ENCODE assay signal across 10 cellular contexts in the genomic region with DNA sequence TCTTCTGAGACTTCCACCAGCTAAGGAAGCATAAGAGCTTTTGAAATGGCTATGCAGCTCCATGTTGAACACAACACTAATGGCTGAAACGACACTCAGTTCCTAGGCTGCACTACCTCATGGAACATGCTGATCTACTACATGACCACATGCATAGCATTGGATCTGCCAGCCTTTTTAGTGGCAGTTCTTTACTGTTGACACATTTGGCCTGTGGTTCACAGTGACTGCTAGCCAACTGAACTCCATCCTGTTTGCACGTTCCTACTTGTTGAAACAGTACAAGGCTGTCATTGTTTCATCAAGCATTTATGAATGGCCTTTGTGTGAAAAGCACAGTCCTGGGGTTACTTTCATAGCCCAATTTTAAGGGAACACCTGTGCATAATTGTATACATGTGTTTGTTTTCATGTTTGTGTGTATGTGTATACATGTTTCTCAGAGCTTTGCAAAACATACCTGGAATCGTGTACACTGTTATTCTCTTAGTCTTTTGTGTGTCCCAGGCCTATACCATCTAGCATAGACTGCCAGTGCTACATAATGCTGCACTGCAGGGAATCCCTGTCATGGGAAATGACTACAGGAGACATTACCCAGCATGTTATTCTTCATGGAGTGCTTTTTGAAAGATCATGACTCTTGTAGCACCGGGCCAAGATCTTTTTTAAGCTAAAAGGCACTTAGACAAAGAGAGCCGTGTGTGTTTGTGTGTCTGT.
A peak's percentile ranks its signal among the peaks of the same experiment; 100 is the strongest.
DNase-seq lines count a peak whose midpoint lies in the region; TF ChIP-seq lines count a peak whose summit lies in the region.
"Had no signal": no experiment of that assay in that cellular context is flagged by ENCODE, and none has a peak within 500 bp of the region (broad histone marks: within the 10 kb centered on the region; RNA-seq: fewer than 3 reads in every experiment).

No MANE protein-coding gene starts in this region.

- peak; percentile 27 for DNase-seq in NCI-H1092 treated with DMSO at 0.1 percent for 48 hours (lab: John Stamatoyannopoulos, UW)
- no peak for DNase-seq in NCI-H1092 (lab: John Stamatoyannopoulos, UW)
- DNase-seq in NCI-H345 treated with DMSO at 0.1 percent for 48 hours (lab: John Stamatoyannopoulos, UW; ENCODE audit: unreplicated experiment) = peak; percentile 66
- DNase-seq in fibroblast of pulmonary artery (ENCODE audit: low read depth) = peak; percentile 13
- peak; percentile 71 for DNase-seq in putamen (ENCODE audit: low spot score)
- DNase-seq in SIG-M5 (lab: John Stamatoyannopoulos, UW) = no peak
- DNase-seq in SKM-1 (lab: John Stamatoyannopoulos, UW; ENCODE audit: unreplicated experiment) = no peak
- no peak for DNase-seq in chondrocyte (ENCODE audit: low spot score)
- DNase-seq: NCI-H1436 had no signal

- no peaks in the 10 kb centered on the region for H3K27me3 Mint-ChIP-seq in chondrocyte (ENCODE audit: low read depth)

- H3K9me3 Mint-ChIP-seq in chondrocyte (ENCODE audit: low read depth) = no peaks in the 10 kb centered on the region

- no peak overlapping the region for H3K27ac Mint-ChIP-seq in chondrocyte (ENCODE audit: unreplicated experiment)

- H3K4me3 ChIP-seq in fibroblast of pulmonary artery (replicated peaks; ENCODE audit: low read depth, low read length) = no peak overlapping the region
- H3K4me3 ChIP-seq: SK-N-MC had no signal

- no peaks in the 10 kb centered on the region for H3K36me3 Mint-ChIP-seq in chondrocyte (ENCODE audit: low read depth)

- no peak overlapping the region for H3K4me3 Mint-ChIP-seq in chondrocyte (ENCODE audit: unreplicated experiment)

- TF ChIP-seq CTCF in fibroblast of pulmonary artery (IDR thresholded peaks at IDR 0.05; ENCODE audit: low read length, missing control alignments) = no peak
- no peak for TF ChIP-seq CTCF in chondrocyte (IDR thresholded peaks at IDR 0.05)

- peaks cover 4% of the 10 kb centered on the region for H3K4me1 Mint-ChIP-seq in chondrocyte (ENCODE audit: low read depth)

Comparison
In these comparisons a context has a peak if more than half of its experiments do, and no peak if none do; other contexts are left out.
1. DNase-seq: peak in NCI-H1092 treated with DMSO at 0.1 percent for 48 hours (single experiment), NCI-H345 treated with DMSO at 0.1 percent for 48 hours (single experiment), fibroblast of pulmonary artery (single experiment) and putamen (single experiment); none in NCI-H1092 (single experiment), SIG-M5 (single experiment), SKM-1 (single experiment) and chondrocyte (single experiment).